14 cellular contexts compared by ENCODE assay signal in genomic region chr12:132543298-132544172, GRCh38.
"Had no signal": no experiment of that assay in that cellular context is flagged by ENCODE, and none has a peak within 500 bp of the region (broad histone marks: within the 10 kb centered on the region; RNA-seq: fewer than 3 reads in every experiment).

No MANE protein-coding gene starts in this region.

- H3K4me1 Mint-ChIP-seq: mesothelial cell of epicardium had no signal

- H3K27me3 Mint-ChIP-seq: activated naive CD8-positive, alpha-beta T cell had no signal

- DNase-seq: activated effector memory CD4-positive, alpha-beta T cell treated with anti-CD3 and anti-CD28 coated beads, Interleukin-2, amount 50 U/mL, for 16 hours; activated T-cell treated with anti-CD3 and anti-CD28 coated beads, Interleukin-2, amount 50 U/mL, for 48 hours; anterior cingulate cortex; cerebellar nuclear complex; left colon; lower lobe of right lung; pancreas; sigmoid colon; spleen; SW 1271 had no signal

- H3K9me3 Mint-ChIP-seq: mesothelial cell of epicardium; T-helper 2 cell treated with Interferon-gamma antibody and Interleukin-4, amounts not matched to agents 5 μg/mL and 100 μg/mL, for 36 hours had no signal

- H3K4me3 ChIP-seq: lower lobe of right lung, pancreas, sigmoid colon, spleen, thyroid gland had no signal

- H3K4me3 Mint-ChIP-seq: activated naive CD8-positive, alpha-beta T cell; mesothelial cell of epicardium; T-helper 2 cell treated with Interferon-gamma antibody and Interleukin-4, amounts not matched to agents 5 μg/mL and 100 μg/mL, for 36 hours had no signal

- ATAC-seq: left colon had no signal

- H3K36me3 Mint-ChIP-seq: activated naive CD8-positive, alpha-beta T cell; mesothelial cell of epicardium had no signal

- H3K27ac Mint-ChIP-seq: activated naive CD8-positive, alpha-beta T cell; mesothelial cell of epicardium; T-helper 2 cell treated with Interferon-gamma antibody and Interleukin-4, amounts not matched to agents 5 μg/mL and 100 μg/mL, for 36 hours had no signal
